ENCODE assay signal across 10 cellular contexts in genomic region chr4:38161208-38162113, GRCh38.
A peak's percentile ranks its signal among the peaks of the same experiment; 100 is the strongest.
DNase-seq lines count a peak whose midpoint lies in the region; ATAC-seq and TF ChIP-seq lines count a peak whose summit lies in the region.
"Had no signal": no experiment of that assay in that cellular context is flagged by ENCODE, and none has a peak within 500 bp of the region (broad histone marks: within the 10 kb centered on the region; RNA-seq: fewer than 3 reads in every experiment).

No MANE protein-coding gene starts in this region.

- H3K36me3 ChIP-seq in body of pancreas (replicated peaks in 1 of 2; ENCODE audit: insufficient read depth in 1 of 2, low read depth in 2 of 2) = no peaks in the 10 kb centered on the region
- H3K36me3 ChIP-seq: ascending aorta, left lung had no signal

- H3K36me3 Mint-ChIP-seq in naive thymus-derived CD8-positive, alpha-beta T cell = peaks cover 0 to 13% (median 0%) of the 10 kb centered on the region in 3 donors

- ATAC-seq in HG03280 (IDR thresholded peaks at IDR 0.05; ENCODE audit: unreplicated experiment) = peak; percentile 4
- peak; percentile 34 for ATAC-seq in body of pancreas
- ATAC-seq in naive thymus-derived CD8-positive, alpha-beta T cell = peak in 1 of 2 donors; percentile 19
- ATAC-seq in HG02763 (IDR thresholded peaks at IDR 0.05; ENCODE audit: unreplicated experiment) = no peak

- H3K4me3 Mint-ChIP-seq in naive thymus-derived CD8-positive, alpha-beta T cell = peak overlapping the region in 1 of 10 donors; percentile 22

- POLR2A ChIA-PET in naive thymus-derived CD8-positive, alpha-beta T cell (lab: Charles Lee) = no interaction called here

- no peak for TF ChIP-seq CTCF in body of pancreas (IDR thresholded peaks at IDR 0.05)

- peaks cover 0 to 17% (median 0%) of the 10 kb centered on the region in 9 donors for H3K9me3 Mint-ChIP-seq in naive thymus-derived CD8-positive, alpha-beta T cell

- WGBS in body of pancreas, 2 donors = 39 to 58% methylated on average over 5 of the region's 5 CpGs

- peak overlapping the region in 8 of 10 donors; percentile 0 to 81 (median 34) for H3K27ac Mint-ChIP-seq in naive thymus-derived CD8-positive, alpha-beta T cell

- H3K4me1 ChIP-seq in body of pancreas = peaks cover 50% of the 10 kb centered on the region

- H3K27me3 Mint-ChIP-seq in naive thymus-derived CD8-positive, alpha-beta T cell = no peaks in the 10 kb centered on the region

- no peaks in the 10 kb centered on the region for H3K27me3 ChIP-seq in body of pancreas
- H3K27me3 ChIP-seq: ascending aorta, left lung had no signal

- peaks cover 10 to 31% (median 19%) of the 10 kb centered on the region in 4 donors for H3K4me1 Mint-ChIP-seq in naive thymus-derived CD8-positive, alpha-beta T cell

- peak overlapping the region; percentile 83 to 96 (median 88) for H3K27ac ChIP-seq in body of pancreas

- no peaks in the 10 kb centered on the region for H3K9me3 ChIP-seq in body of pancreas
- H3K9me3 ChIP-seq: ascending aorta had no signal

- no peak overlapping the region for H3K4me3 ChIP-seq in body of pancreas
- H3K4me3 ChIP-seq: ascending aorta, left lung had no signal

- TF ChIP-seq POLR2A in body of pancreas (IDR thresholded peaks at IDR 0.05) = no peak

- DNase-seq in EH (ENCODE audit: low read depth) (peak; percentile 35), body of pancreas (no peak), GM19240 (ENCODE audit: insufficient read length, low spot score) (no peak), cortex of kidney (lab: John Stamatoyannopoulos, UW) (no peak), dedifferentiated amniotic fluid mesenchymal stem cell (ENCODE audit: extremely low spot score) (no peak)
- no peak for DNase-seq in naive thymus-derived CD8-positive, alpha-beta T cell
- DNase-seq: left lung had no signal

- intact Hi-C loops in body of pancreas (cut with DNase I) = no loop called here
